In the genomic region with DNA sequence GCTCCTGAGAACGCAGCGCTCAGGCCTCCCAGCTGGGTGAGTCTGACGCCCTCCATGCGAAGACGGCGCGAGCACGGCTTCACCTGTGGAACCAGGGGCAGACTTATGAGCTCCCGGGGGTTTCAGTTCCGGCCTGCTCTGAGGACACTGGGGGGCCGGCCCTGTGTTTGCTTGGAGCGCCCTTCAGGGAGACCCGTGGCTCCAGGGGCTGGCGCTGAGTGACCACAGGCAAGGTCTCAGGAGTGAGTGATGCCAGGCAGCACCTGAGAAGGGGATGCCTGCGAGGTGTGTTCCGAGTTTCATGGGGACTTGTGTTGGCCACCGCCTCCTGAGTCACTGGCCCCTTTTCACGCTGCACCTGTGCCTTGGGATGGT, we compare ENCODE assay signal across 19 cellular contexts. TPM values are rescaled to one million over a fixed set of nuclear protein-coding genes. Genes with fewer than 3 reads are reported as not detected.
A peak's percentile ranks its signal among the peaks of the same experiment; 100 is the strongest.
DNase-seq lines count a peak whose midpoint lies in the region; ATAC-seq and TF ChIP-seq lines count a peak whose summit lies in the region.
"Had no signal": no experiment of that assay in that cellular context is flagged by ENCODE, and none has a peak within 500 bp of the region (broad histone marks: within the 10 kb centered on the region; RNA-seq: fewer than 3 reads in every experiment).

No MANE protein-coding gene starts in this region.

- DNase-seq in Right ventricle myocardium superior (peak; percentile 21), heart right ventricle (no peak), mucosa of descending colon (peak in 2 of 3 donors; percentile 18 to 46), immature natural killer cell (no peak), iPS-NIHi11 (ENCODE audit: low spot score) (no peak)
- DNase-seq in central memory CD8-positive, alpha-beta T cell (ENCODE audit: low spot score in 2 of 2) = no peak
- DNase-seq: GF-D8; NCI-H1092 treated with DMSO at 0.1 percent for 48 hours; NCI-H1694; NCI-H2107; NCI-H226; NK-92 treated with Interleukin-12 subunit alpha and Interleukin-12 subunit beta, amount 100 ng/mL, for 24 hours had no signal

- TF ChIP-seq CTCF in heart right ventricle (IDR thresholded peaks at IDR 0.05) = no peak
- no peak for TF ChIP-seq CTCF in mucosa of descending colon (IDR thresholded peaks at IDR 0.05)

- no peak for ATAC-seq in Right ventricle myocardium superior (ENCODE audit: poor library complexity)
- ATAC-seq in heart right ventricle = no peak
- no peak for ATAC-seq in central memory CD8-positive, alpha-beta T cell (replicated peaks; ENCODE audit: extremely low read depth, poor library complexity, severe bottlenecking)
- no peak for ATAC-seq in mucosa of descending colon
- ATAC-seq in GM18511 (IDR thresholded peaks at IDR 0.05; ENCODE audit: unreplicated experiment) = no peak
- ATAC-seq: GM23338, HCT116, K562 had no signal

- H3K27ac ChIP-seq in heart right ventricle = no peak overlapping the region
- H3K27ac ChIP-seq: BLaER1 treated with 17β-estradiol and CSF1 and Interleukin-3, amounts not matched to agents 10 nM and 100 nM; Peyer's patch; SK-N-MC had no signal

- WGBS in heart right ventricle, 2 donors = 93 to 95% methylated on average over 18 of the region's 18 CpGs

- H3K4me3 ChIP-seq in heart right ventricle = no peak overlapping the region
- no peak overlapping the region for H3K4me3 ChIP-seq in mucosa of descending colon
- H3K4me3 ChIP-seq: BLaER1 treated with 17β-estradiol and CSF1 and Interleukin-3, amounts not matched to agents 10 nM and 100 nM; GM23338; K562; Peyer's patch; SK-N-MC had no signal

- H3K36me3 Mint-ChIP-seq in central memory CD8-positive, alpha-beta T cell (ENCODE audit: insufficient read depth) = peaks cover 4% of the 10 kb centered on the region
- peaks cover 0 to 4% (median 0%) of the 10 kb centered on the region in 3 donors for H3K36me3 Mint-ChIP-seq in immature natural killer cell

- intact Hi-C loops in Right ventricle myocardium superior (cut with DNase I) = no loop called here
- intact Hi-C loops in heart right ventricle (cut with DNase I) = no loop called here
- intact Hi-C loops in mucosa of descending colon (cut with DNase I, micrococcal nuclease) = no loop called here

- no peak overlapping the region for H3K4me3 Mint-ChIP-seq in central memory CD8-positive, alpha-beta T cell
- no peak overlapping the region for H3K4me3 Mint-ChIP-seq in immature natural killer cell
- H3K4me3 Mint-ChIP-seq: GM23338 had no signal

- H3K9me3 Mint-ChIP-seq in central memory CD8-positive, alpha-beta T cell = no peaks in the 10 kb centered on the region
- H3K9me3 Mint-ChIP-seq in immature natural killer cell = peaks cover 0 to 1% (median 0%) of the 10 kb centered on the region in 6 donors

- peaks cover 16% of the 10 kb centered on the region for H3K4me1 Mint-ChIP-seq in central memory CD8-positive, alpha-beta T cell
- peaks cover 13 to 15% of the 10 kb centered on the region in 2 donors for H3K4me1 Mint-ChIP-seq in immature natural killer cell

- H3K9me3 ChIP-seq in heart right ventricle (no peaks in the 10 kb centered on the region), mucosa of descending colon (no peaks in the 10 kb centered on the region)
- H3K9me3 ChIP-seq: Peyer's patch had no signal

- H3K4me1 ChIP-seq in heart right ventricle (peaks cover 8 to 29% (median 17%) of the 10 kb centered on the region in 9 donors), mucosa of descending colon (ENCODE audit: low read depth) (peaks cover 3% of the 10 kb centered on the region)

- peak overlapping the region; percentile 29 for H3K27ac Mint-ChIP-seq in central memory CD8-positive, alpha-beta T cell (ENCODE audit: low read depth)
- H3K27ac Mint-ChIP-seq in immature natural killer cell = no peak overlapping the region
- H3K27ac Mint-ChIP-seq: GM23338 had no signal

- H3K27me3 ChIP-seq in heart right ventricle = peaks cover 0 to 25% (median 4%) of the 10 kb centered on the region in 7 donors
- H3K27me3 ChIP-seq: Peyer's patch had no signal

- no peaks in the 10 kb centered on the region for H3K36me3 ChIP-seq in heart right ventricle
- no peaks in the 10 kb centered on the region for H3K36me3 ChIP-seq in mucosa of descending colon (ENCODE audit: low read depth)
- H3K36me3 ChIP-seq: BLaER1 treated with 17β-estradiol and CSF1 and Interleukin-3, amounts not matched to agents 10 nM and 100 nM; Peyer's patch had no signal

- no peaks in the 10 kb centered on the region for H3K27me3 Mint-ChIP-seq in central memory CD8-positive, alpha-beta T cell
- peaks cover 13 to 19% (median 18%) of the 10 kb centered on the region in 3 donors for H3K27me3 Mint-ChIP-seq in immature natural killer cell (ENCODE audit: low read depth in 3 of 3)

RNA-seq across cellular contexts. Expression of gene MCF2L, which starts 4.5 kb away (rescaled TPM):
- total RNA-seq in Right ventricle myocardium superior = 38.1 TPM
- 10 to 100 TPM; 29.6 to 99.8 (median 45.3) TPM for total RNA-seq in heart right ventricle
- polyA plus RNA-seq in heart right ventricle = 10 to 100 TPM; 38.6 to 94.1 TPM
- 100 to 1,000 TPM in 1 of 3 donors, 10 to 100 TPM in 2; 53.9 to 109 (median 95.4) TPM for total RNA-seq in mucosa of descending colon
- under 1 TPM in 1 of 3 donors, not detected in 2; 0.82 TPM for polyA plus RNA-seq in immature natural killer cell

Comparison
In these comparisons a context has a peak if more than half of its experiments do, and no peak if none do; other contexts are left out.
1. DNase-seq: peak in Right ventricle myocardium superior (single experiment) and mucosa of descending colon (2 of 3); none in heart right ventricle (0 of 2), central memory CD8-positive, alpha-beta T cell (0 of 2), immature natural killer cell (0 of 3) and iPS-NIHi11 (single experiment).